Comparison of ENCODE assay signal across 2 cellular contexts in genomic region chr5:65924366-65925093, GRCh38.
TF ChIP-seq lines count a peak whose summit lies in the region.

No MANE protein-coding gene starts in this region.

TF ChIP-seq in GM12878, 131 proteins besides CTCF, POLR2A, EP300 and RAD21:
- TF ChIP-seq SIX5 (IDR thresholded peaks at IDR 0.05; ENCODE audit: low read depth, low read length, severe bottlenecking) (no peak), ZBTB4 (CRISPR knock-in tag; IDR thresholded peaks at IDR 0.05) (no peak), TCF12 (IDR thresholded peaks at IDR 0.05; ENCODE audit: low read depth, low read length) (no peak), ATF7 (IDR thresholded peaks at IDR 0.05; ENCODE audit: low read depth) (peak; percentile 84), HDGF (IDR thresholded peaks at IDR 0.05) (no peak), MAX (IDR thresholded peaks at IDR 0.05; ENCODE audit: low read depth, low read length) (no peak), SKIL (IDR thresholded peaks at IDR 0.05; ENCODE audit: low read depth, poor library complexity, severe bottlenecking) (peak; percentile 38), NRF1 (conservative IDR thresholded peaks at IDR 0.05; ENCODE audit: low read depth, low read length) (no peak)

TF ChIP-seq in HepG2, 621 proteins besides CTCF, POLR2A, EP300 and RAD21 (continues in another document):
- TF ChIP-seq MTA1 (CRISPR knock-in tag; IDR thresholded peaks at IDR 0.05; ENCODE audit: borderline replicate concordance) (0 out of 2 replicates have a peak, but pooled peaks have one; percentile 9), SP4 (CRISPR knock-in tag; IDR thresholded peaks at IDR 0.05) (no peak), NONO (IDR thresholded peaks at IDR 0.05) (no peak), NONO (CRISPR knock-in tag; conservative IDR thresholded peaks at IDR 0.05) (peak; percentile 44; the same call in 1 of the 2 replicates), JUNB (CRISPR knock-in tag; IDR thresholded peaks at IDR 0.05; ENCODE audit: borderline replicate concordance) (no peak), ZNF577 (CRISPR knock-in tag; IDR thresholded peaks at IDR 0.05; ENCODE audit: borderline replicate concordance, low read depth) (no peak), THAP9 (CRISPR knock-in tag; IDR thresholded peaks at IDR 0.05; ENCODE audit: borderline replicate concordance) (no peak), ZNF749 (CRISPR knock-in tag; IDR thresholded peaks at IDR 0.05; ENCODE audit: borderline replicate concordance) (0 out of 2 replicates have a peak, but pooled peaks have one; percentile 1), ZMAT5 (CRISPR knock-in tag; IDR thresholded peaks at IDR 0.05; ENCODE audit: borderline replicate concordance, low read depth) (no peak), DZIP1 (CRISPR knock-in tag; IDR thresholded peaks at IDR 0.05) (0 out of 2 replicates have a peak, but pooled peaks have one; percentile 70), ZNF580 (CRISPR knock-in tag; IDR thresholded peaks at IDR 0.05; ENCODE audit: borderline replicate concordance, low read depth) (no peak), ZBTB33 (CRISPR knock-in tag; IDR thresholded peaks at IDR 0.05) (no peak), ZNF547 (CRISPR knock-in tag; IDR thresholded peaks at IDR 0.05) (0 out of 2 replicates have a peak, but pooled peaks have one; percentile 0), MAFK (conservative IDR thresholded peaks at IDR 0.05 in 1 of 2, IDR thresholded peaks at IDR 0.05 in 1 of 2; ENCODE audit: low read length in 2 of 2) (no peak), ZNF326 (CRISPR knock-in tag; IDR thresholded peaks at IDR 0.05; ENCODE audit: borderline replicate concordance) (no peak), ARID2 (CRISPR knock-in tag; IDR thresholded peaks at IDR 0.05; ENCODE audit: borderline replicate concordance) (0 out of 2 replicates have a peak, but pooled peaks have one; percentile 3), HINFP (CRISPR knock-in tag; IDR thresholded peaks at IDR 0.05; ENCODE audit: low read depth) (0 out of 2 replicates have a peak, but pooled peaks have one; percentile 14), TCF7L2 (IDR thresholded peaks at IDR 0.05; ENCODE audit: low read depth, low read length) (no peak), LBX2 (CRISPR knock-in tag; IDR thresholded peaks at IDR 0.05; ENCODE audit: borderline replicate concordance) (no peak), ZBTB7A (CRISPR knock-in tag; IDR thresholded peaks at IDR 0.05) (no peak), ZNF563 (CRISPR knock-in tag; IDR thresholded peaks at IDR 0.05) (no peak), ZSCAN12 (CRISPR knock-in tag; IDR thresholded peaks at IDR 0.05) (no peak), ZNF609 (CRISPR knock-in tag; IDR thresholded peaks at IDR 0.05; ENCODE audit: borderline replicate concordance) (no peak), PRDM10 (CRISPR knock-in tag; IDR thresholded peaks at IDR 0.05; ENCODE audit: low read depth) (peak; percentile 94), ZHX1 (CRISPR knock-in tag; IDR thresholded peaks at IDR 0.05; ENCODE audit: low read depth) (no peak)
